ENCODE assay signal across 8 cellular contexts in the genomic region with DNA sequence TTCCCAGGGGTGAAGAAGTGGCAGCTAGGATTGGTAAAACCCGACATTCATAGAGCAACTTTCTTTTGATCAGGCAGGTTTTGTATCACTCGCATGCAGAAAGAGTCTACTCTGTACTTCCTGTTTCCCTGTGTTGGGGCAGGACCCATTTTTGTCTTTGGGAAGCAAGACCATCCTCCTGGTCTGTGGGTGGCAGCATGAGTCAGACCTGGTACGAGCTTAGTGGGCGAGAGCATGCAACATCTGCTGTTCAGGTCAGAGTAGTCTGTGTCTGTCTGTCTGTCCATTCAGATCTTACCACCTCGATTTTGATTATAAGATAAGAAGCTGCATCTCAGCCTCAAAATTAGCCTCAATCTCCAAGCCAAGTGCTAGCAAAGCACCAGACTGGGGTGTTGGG.
DNase-seq lines count a peak whose midpoint lies in the region; ATAC-seq, FAIRE-seq and TF ChIP-seq lines count a peak whose summit lies in the region.

No MANE protein-coding gene starts in this region.

- H4K20me1 ChIP-seq in astrocyte (ENCODE audit: insufficient read depth, low read length) = peaks cover 90% of the 10 kb centered on the region

- H3K9me3 ChIP-seq in RWPE2 (ENCODE audit: severe bottlenecking) (no peaks in the 10 kb centered on the region), astrocyte (ENCODE audit: insufficient read depth, low read depth, low read length) (no peaks in the 10 kb centered on the region)

- peaks cover 17% of the 10 kb centered on the region for H3K4me1 ChIP-seq in RWPE2 (ENCODE audit: insufficient read depth, poor library complexity, severe bottlenecking)
- peaks cover 45% of the 10 kb centered on the region for H3K4me1 ChIP-seq in astrocyte (ENCODE audit: insufficient read depth, low read length)

- in situ Hi-C loops in ACHN (cut with HindIII; ENCODE audit: low pct_ligation_motif_present, low pct_unique_long_range_greater_than_20kb, low sequenced_read_pairs) = no loop called here

- no peaks in the 10 kb centered on the region for H3K27me3 Mint-ChIP-seq in astrocyte (ENCODE audit: low read depth, unreplicated experiment)
- peaks cover 10% of the 10 kb centered on the region for H3K27me3 Mint-ChIP-seq in glutamatergic neuron (ENCODE audit: unreplicated experiment)

- peaks cover 34% of the 10 kb centered on the region for H3K4me1 Mint-ChIP-seq in astrocyte (ENCODE audit: low read depth, unreplicated experiment)
- H3K4me1 Mint-ChIP-seq in glutamatergic neuron (ENCODE audit: low read depth, unreplicated experiment) = peaks cover 33% of the 10 kb centered on the region

- peak; percentile 55 for DNase-seq in GM12864 (ENCODE audit: low read depth)
- no peak for DNase-seq in RWPE2 (ENCODE audit: low spot score)
- peak; percentile 71 for DNase-seq in astrocyte (ENCODE audit: low read depth)
- peak in 2 of 3 donors; percentile 49 for DNase-seq in stimulated activated CD4-positive, alpha-beta T cell treated with anti-CD3 and anti-CD28 coated beads, Interleukin-12 subunit alpha, Interleukin-12 subunit beta, amount 100 ng/mL, for 48 hours (ENCODE audit: low read depth in 2 of 3, low spot score in 1 of 3)
- no peak for DNase-seq in NCI-H345 (lab: John Stamatoyannopoulos, UW)
- no peak for DNase-seq in glutamatergic neuron
- no peak for DNase-seq in ACHN

- ATAC-seq in RWPE2 (ENCODE audit: low read depth) (peak; percentile 74), GM21717 (IDR thresholded peaks at IDR 0.05; ENCODE audit: unreplicated experiment) (no peak)

- no peak for FAIRE-seq in astrocyte (lab: Jason Lieb, UNC)

- H3K27me3 ChIP-seq in RWPE2 (ENCODE audit: insufficient read depth, poor library complexity, severe bottlenecking) (no peaks in the 10 kb centered on the region), astrocyte (ENCODE audit: insufficient read depth, low read length) (no peaks in the 10 kb centered on the region)

- no peak overlapping the region for H3K27ac ChIP-seq in RWPE2 (ENCODE audit: poor library complexity, severe bottlenecking)
- H3K27ac ChIP-seq in astrocyte (ENCODE audit: low read depth, low read length) = peak overlapping the region; percentile 26

- H3K4me3 ChIP-seq in GM12864 (ENCODE audit: low read depth, low read length) (no peak overlapping the region), RWPE2 (ENCODE audit: severe bottlenecking) (no peak overlapping the region), astrocyte (ENCODE audit: insufficient read depth, low read depth, low read length) (no peak overlapping the region)

- H3K79me2 ChIP-seq in astrocyte (ENCODE audit: insufficient read depth, low read length) = peaks cover 41% of the 10 kb centered on the region

- TF ChIP-seq CTCF in GM12864 (IDR thresholded peaks at IDR 0.05; ENCODE audit: low read depth, low read length, missing control alignments) (no peak), RWPE2 (IDR thresholded peaks at IDR 0.05; ENCODE audit: poor library complexity, severe bottlenecking) (no peak), astrocyte (IDR thresholded peaks at IDR 0.05; ENCODE audit: insufficient read depth, low read depth, low read length) (no peak), glutamatergic neuron (IDR thresholded peaks at IDR 0.05; ENCODE audit: partially characterized antibody, unreplicated experiment) (no peak)

- H3K36me3 Mint-ChIP-seq in astrocyte (ENCODE audit: low read depth, unreplicated experiment) (peaks cover 3% of the 10 kb centered on the region), glutamatergic neuron (ENCODE audit: unreplicated experiment) (no peaks in the 10 kb centered on the region)

- peak overlapping the region; percentile 47 for H3K4me2 ChIP-seq in astrocyte (ENCODE audit: low read length)

- H3K4me3 Mint-ChIP-seq in astrocyte (ENCODE audit: unreplicated experiment) = no peak overlapping the region
- no peak overlapping the region for H3K4me3 Mint-ChIP-seq in glutamatergic neuron (ENCODE audit: unreplicated experiment)

- H2AFZ ChIP-seq in astrocyte (ENCODE audit: low read depth, low read length) = no peak overlapping the region

- H3K9ac ChIP-seq in astrocyte (ENCODE audit: low read length) = no peak overlapping the region

- H3K27ac Mint-ChIP-seq in astrocyte (ENCODE audit: unreplicated experiment) (peak overlapping the region; percentile 58), glutamatergic neuron (ENCODE audit: unreplicated experiment) (no peak overlapping the region)

- H3K9me3 Mint-ChIP-seq in astrocyte (ENCODE audit: unreplicated experiment) (no peaks in the 10 kb centered on the region), glutamatergic neuron (ENCODE audit: unreplicated experiment) (peaks cover 9% of the 10 kb centered on the region)

- H3K36me3 ChIP-seq in RWPE2 (ENCODE audit: low read depth) (no peaks in the 10 kb centered on the region), astrocyte (ENCODE audit: insufficient read depth, low read length) (no peaks in the 10 kb centered on the region)

Comparison
In these comparisons a context has a peak if more than half of its experiments do, and no peak if none do; other contexts are left out.
1. DNase-seq: peak in GM12864 (single experiment), astrocyte (single experiment) and stimulated activated CD4-positive, alpha-beta T cell treated with anti-CD3 and anti-CD28 coated beads, Interleukin-12 subunit alpha, Interleukin-12 subunit beta, amount 100 ng/mL, for 48 hours (2 of 3); none in RWPE2 (single experiment), NCI-H345 (single experiment), glutamatergic neuron (single experiment) and ACHN (single experiment).